Comparison of ENCODE assay signal across 24 cellular contexts in the genomic region with DNA sequence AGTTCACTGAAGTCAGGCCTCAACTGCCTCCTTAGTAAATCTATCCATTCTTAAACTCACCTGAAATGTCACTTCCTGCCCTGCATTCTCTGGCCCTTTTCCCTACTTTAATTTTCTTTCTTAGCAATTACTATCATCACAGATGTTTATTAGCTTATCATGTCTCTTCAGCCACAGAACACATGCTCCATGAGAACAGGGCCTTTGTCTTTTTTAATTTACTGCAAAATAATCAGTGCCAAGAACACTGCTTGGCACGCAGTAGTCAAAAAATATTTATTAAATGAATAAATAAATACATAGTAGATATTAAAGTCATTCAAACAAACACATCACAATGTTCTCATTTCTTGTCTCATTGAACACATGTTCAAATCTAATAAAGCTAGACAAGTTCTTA. TPM values are rescaled to one million over a fixed set of nuclear protein-coding genes. Genes with fewer than 3 reads are reported as not detected.
DNase-seq lines count a peak whose midpoint lies in the region; ATAC-seq and TF ChIP-seq lines count a peak whose summit lies in the region.
"Had no signal": no experiment of that assay in that cellular context is flagged by ENCODE, and none has a peak within 500 bp of the region (broad histone marks: within the 10 kb centered on the region; RNA-seq: fewer than 3 reads in every experiment).

No MANE protein-coding gene starts in this region.

- BruUV-seq in OCI-LY7 (replicated peaks; lab: Mats Ljungman, UMichigan): no TSS peak

- CTCF ChIA-PET in CD4-positive, alpha-beta memory T cell (lab: Charles Lee; ENCODE audit: partially characterized antibody): no interaction called here
- CTCF ChIA-PET in WTC11 (lab: Charles Lee) (no interaction called here), OCI-LY7 (lab: Charles Lee; ENCODE audit: unreplicated experiment) (no interaction called here)

- peak overlapping the region in 4 of 7 donors; percentile 5 to 85 (median 50) for H3K27ac Mint-ChIP-seq in CD4-positive, alpha-beta memory T cell
- H3K27ac Mint-ChIP-seq in GM23338 (peak overlapping the region; percentile 44), WTC11 (peak overlapping the region; percentile 41; the same call in 1 of the 2 replicates)
- H3K27ac Mint-ChIP-seq: B cell, HFFc6 had no signal

- no peak overlapping the region for H3K27ac ChIP-seq in CD4-positive, alpha-beta memory T cell (ENCODE audit: low read depth, low read length)
- H3K27ac ChIP-seq in GM23338 (ENCODE audit: low read depth) (no peak overlapping the region), prostate gland (peak overlapping the region; percentile 58 to 64), left lung (no peak overlapping the region), OCI-LY7 (ENCODE audit: low read depth, low read length, poor library complexity, severe bottlenecking) (no peak overlapping the region)
- H3K27ac ChIP-seq: C4-2B, GM23248, Peyer's patch had no signal

- H2AFZ ChIP-seq in GM23338 (no peak overlapping the region), OCI-LY7 (ENCODE audit: low read length) (no peak overlapping the region)
- H2AFZ ChIP-seq: GM23248 had no signal

- H3K9me3 ChIP-seq in CD4-positive, alpha-beta memory T cell (ENCODE audit: control insufficient read depth in 1 of 2, low read length in 2 of 2): no peaks in the 10 kb centered on the region
- H3K9me3 ChIP-seq in prostate gland: no peaks in the 10 kb centered on the region
- H3K9me3 ChIP-seq in left lung: no peaks in the 10 kb centered on the region
- H3K9me3 ChIP-seq in OCI-LY7 (ENCODE audit: low read length): no peaks in the 10 kb centered on the region
- H3K9me3 ChIP-seq: HAP-1, Peyer's patch had no signal

- peaks cover 46% of the 10 kb centered on the region for H3K36me3 ChIP-seq in CD4-positive, alpha-beta memory T cell (ENCODE audit: insufficient read depth, low read length)
- H3K36me3 ChIP-seq in GM23338 (ENCODE audit: insufficient read depth) (peaks cover 29% of the 10 kb centered on the region; the same call in 1 of the 2 replicates), prostate gland (peaks cover 0 to 6% of the 10 kb centered on the region in 2 donors), left lung (peaks cover 0 to 91% of the 10 kb centered on the region in 2 donors), OCI-LY7 (ENCODE audit: insufficient read depth, low read length) (peaks cover 71% of the 10 kb centered on the region)

- H3K4me3 ChIP-seq in CD4-positive, alpha-beta memory T cell (ENCODE audit: low read length in 2 of 2): no peak overlapping the region
- H3K4me3 ChIP-seq in GM23338: no peak overlapping the region
- no peak overlapping the region for H3K4me3 ChIP-seq in prostate gland
- no peak overlapping the region for H3K4me3 ChIP-seq in left lung
- H3K4me3 ChIP-seq in OCI-LY7 (ENCODE audit: low read depth, low read length, poor library complexity, severe bottlenecking): no peak overlapping the region
- H3K4me3 ChIP-seq: GM23248, HAP-1, Peyer's patch had no signal

- H3K4me3 Mint-ChIP-seq in CD4-positive, alpha-beta memory T cell: no peak overlapping the region
- no peak overlapping the region for H3K4me3 Mint-ChIP-seq in GM23338
- no peak overlapping the region for H3K4me3 Mint-ChIP-seq in WTC11
- H3K4me3 Mint-ChIP-seq: B cell, HFFc6 had no signal

- peaks cover 63 to 70% of the 10 kb centered on the region in 2 donors for H3K36me3 Mint-ChIP-seq in CD4-positive, alpha-beta memory T cell
- H3K36me3 Mint-ChIP-seq in GM23338 (ENCODE audit: low read depth): peaks cover 41% of the 10 kb centered on the region
- H3K36me3 Mint-ChIP-seq in WTC11: peaks cover 41% of the 10 kb centered on the region

- intact Hi-C loops in CD4-positive, alpha-beta memory T cell (cut with micrococcal nuclease): no loop called here
- intact Hi-C loops in prostate gland (cut with DNase I) (no loop called here), left lung (cut with DNase I) (no loop called here), OCI-LY7 (cut with micrococcal nuclease; ENCODE audit: unreplicated experiment) (no loop called here)

- no peaks in the 10 kb centered on the region for H3K27me3 ChIP-seq in CD4-positive, alpha-beta memory T cell (ENCODE audit: insufficient read depth, low read length)
- H3K27me3 ChIP-seq in GM23338 (ENCODE audit: insufficient read depth): no peaks in the 10 kb centered on the region
- no peaks in the 10 kb centered on the region for H3K27me3 ChIP-seq in prostate gland (replicated peaks; ENCODE audit: insufficient read depth)
- no peaks in the 10 kb centered on the region for H3K27me3 ChIP-seq in left lung
- H3K27me3 ChIP-seq: Peyer's patch had no signal

- H3K4me2 ChIP-seq in GM23338: no peak overlapping the region
- no peak overlapping the region for H3K4me2 ChIP-seq in OCI-LY7 (ENCODE audit: low read length)

- 30% methylated on average over 1 of the region's 1 CpG for WGBS in prostate gland

- TF ChIP-seq CTCF in GM23338 (conservative IDR thresholded peaks at IDR 0.05; ENCODE audit: low read depth in 2 of 2): no peak
- TF ChIP-seq CTCF in WTC11 (IDR thresholded peaks at IDR 0.05): no peak
- TF ChIP-seq CTCF in prostate gland (IDR thresholded peaks at IDR 0.05): no peak
- TF ChIP-seq CTCF in left lung (IDR thresholded peaks at IDR 0.05): no peak
- TF ChIP-seq CTCF in OCI-LY7 (conservative IDR thresholded peaks at IDR 0.05; ENCODE audit: low read length): no peak

- POLR2A ChIA-PET in CD4-positive, alpha-beta memory T cell (lab: Charles Lee; ENCODE audit: partially characterized antibody): no interaction called here
- POLR2A ChIA-PET in WTC11 (lab: Charles Lee) (no interaction called here), OCI-LY7 (lab: Charles Lee) (interaction anchor here (0.6 kb wide), 1 partner anchor 114 kb away, joined by 4 read pairs; no protein-coding TSS in a partner anchor)

- H3K79me2 ChIP-seq in GM23338 (replicated peaks; ENCODE audit: insufficient read depth) (no peaks in the 10 kb centered on the region), OCI-LY7 (ENCODE audit: insufficient read depth, low read depth, low read length) (no peaks in the 10 kb centered on the region)

- no peaks in the 10 kb centered on the region for H3K9me3 Mint-ChIP-seq in CD4-positive, alpha-beta memory T cell
- H3K9me3 Mint-ChIP-seq in GM23338 (no peaks in the 10 kb centered on the region), WTC11 (no peaks in the 10 kb centered on the region)
- H3K9me3 Mint-ChIP-seq: HFFc6 had no signal

- H3F3A ChIP-seq in GM23338 (replicated peaks; ENCODE audit: low read depth): no peaks in the 10 kb centered on the region

- TF ChIP-seq POLR2A in prostate gland (IDR thresholded peaks at IDR 0.05): no peak

- no peaks in the 10 kb centered on the region for H3K4me1 ChIP-seq in CD4-positive, alpha-beta memory T cell (ENCODE audit: insufficient read depth, low read length)
- H3K4me1 ChIP-seq in GM23338 (ENCODE audit: insufficient read depth): peaks cover 9% of the 10 kb centered on the region; the same call in 1 of the 2 replicates
- no peaks in the 10 kb centered on the region for H3K4me1 ChIP-seq in prostate gland (replicated peaks)
- no peaks in the 10 kb centered on the region for H3K4me1 ChIP-seq in left lung
- H3K4me1 ChIP-seq in OCI-LY7 (ENCODE audit: insufficient read depth, low read length, poor library complexity, severe bottlenecking): no peaks in the 10 kb centered on the region
- H3K4me1 ChIP-seq: HAP-1, Peyer's patch had no signal

- no peaks in the 10 kb centered on the region for H3K27me3 Mint-ChIP-seq in CD4-positive, alpha-beta memory T cell
- H3K27me3 Mint-ChIP-seq in GM23338 (ENCODE audit: insufficient read depth, low read depth, poor library complexity) (no peaks in the 10 kb centered on the region), WTC11 (ENCODE audit: low read depth) (no peaks in the 10 kb centered on the region)
- H3K27me3 Mint-ChIP-seq: B cell had no signal

- H3K4me1 Mint-ChIP-seq in CD4-positive, alpha-beta memory T cell: peaks cover 0 to 3% (median under 1%) of the 10 kb centered on the region in 4 donors
- H3K4me1 Mint-ChIP-seq in GM23338 (peaks cover 11% of the 10 kb centered on the region), WTC11 (peaks cover 12% of the 10 kb centered on the region)
- H3K4me1 Mint-ChIP-seq: B cell had no signal

- DNase-seq in CD4-positive, alpha-beta memory T cell: no peak
- DNase-seq in GM23338 (ENCODE audit: low spot score): no peak
- DNase-seq in WTC11 (ENCODE audit: low spot score): no peak
- DNase-seq in prostate gland (ENCODE audit: low spot score): peak; percentile 24
- DNase-seq in left lung: no peak
- DNase-seq in OCI-LY7 (ENCODE audit: low spot score): no peak
- DNase-seq: Calu3, DMS79 treated with DMSO at 0.1 percent for 48 hours, GM23248, HFFc6, KG1, NCI-H1092, NCI-H1417 treated with DMSO at 0.1 percent for 48 hours, NCI-H1694 treated with DMSO at 0.1 percent for 48 hours, NCI-H2081, NCI-H2227 treated with DMSO at 0.1 percent for 48 hours, NCI-H69, OCI-M1, Peyer's patch, SHP77 treated with DMSO at 0.1 percent for 48 hours had no signal

- H3K9me2 ChIP-seq in GM23338 (ENCODE audit: insufficient read depth) (no peaks in the 10 kb centered on the region), OCI-LY7 (ENCODE audit: insufficient read depth, low read length) (no peaks in the 10 kb centered on the region)

- ATAC-seq in GM23338 (no peak), WTC11 (no peak), left lung (no peak), GM21367 (IDR thresholded peaks at IDR 0.05; ENCODE audit: unreplicated experiment) (no peak)

- H4K20me1 ChIP-seq in GM23338 (replicated peaks; ENCODE audit: insufficient read depth) (no peaks in the 10 kb centered on the region), OCI-LY7 (ENCODE audit: insufficient read depth, low read length) (no peaks in the 10 kb centered on the region)

TF ChIP-seq in GM23338, 12 proteins besides CTCF, POLR2A, EP300 and RAD21 (continues in another document):
- TF ChIP-seq POLR2AphosphoS5 (IDR thresholded peaks at IDR 0.05; ENCODE audit: low read depth): no peak

RNA-seq across cellular contexts. Expression of a gene that starts 46.2 kb away (rescaled TPM):
- total RNA-seq in CD4-positive, alpha-beta memory T cell: 10 to 100 TPM; 94.6 to 99.9 TPM
- polyA plus RNA-seq in CD4-positive, alpha-beta memory T cell: 10 to 100 TPM; 46.4 to 48.0 TPM
- total RNA-seq in GM23338 (2014; rRNA removed; shearing (Covaris generic)): 65.3 and 75.1 TPM in 2 replicates
- polyA plus RNA-seq in GM23338 (2016; fragmentation: Nextera tagmentation; extraction: Ambion mirVana): 111 and 119 TPM in 2 replicates
- total RNA-seq in WTC11 (2021) (65.9 to 70.5 TPM (median 69.0 TPM) in 3 replicates), prostate gland (10 to 100 TPM; 44.9 to 73.9 TPM), left lung (10 to 100 TPM; 74.9 to 82.4 TPM), OCI-LY7 (2022) (73.9 and 81.2 TPM in 2 replicates)
- total RNA-seq in OCI-LY7 (2014; rRNA removed; shearing (Covaris generic)): 53.0 and 55.4 TPM in 2 replicates

RNA-seq across cellular contexts. Expression of a gene that starts 46.4 kb away (rescaled TPM):
- total RNA-seq in CD4-positive, alpha-beta memory T cell: 1 to 10 TPM; 6.8 to 7.4 TPM
- polyA plus RNA-seq in CD4-positive, alpha-beta memory T cell: 10 to 100 TPM; 10.0 to 13.2 TPM
- 23.2 and 25.1 TPM in 2 replicates for total RNA-seq in GM23338 (2014; rRNA removed; shearing (Covaris generic))
- 40.8 and 43.7 TPM in 2 replicates for polyA plus RNA-seq in GM23338 (2016; fragmentation: Nextera tagmentation; extraction: Ambion mirVana)
- 12.8 to 15.1 TPM (median 15.1 TPM) in 3 replicates for total RNA-seq in WTC11 (2021)
- 10 to 100 TPM in 1 of 2 donors, 1 to 10 TPM in 1; 7.3 to 23.3 TPM for total RNA-seq in prostate gland
- 1 to 10 TPM; 5.0 to 5.8 TPM for total RNA-seq in left lung
- total RNA-seq in OCI-LY7 (2014; rRNA removed; shearing (Covaris generic)): 4.1 and 5.9 TPM in 2 replicates
- 5.2 and 6.8 TPM in 2 replicates for total RNA-seq in OCI-LY7 (2022)

Comparison
In these comparisons a context has a peak if more than half of its experiments do, and no peak if none do; other contexts are left out.
1. H3K27ac ChIP-seq: peak in prostate gland (2 of 2); none in CD4-positive, alpha-beta memory T cell (single experiment), GM23338 (single experiment), left lung (0 of 2) and OCI-LY7 (single experiment).
2. Peak in every context shown above with its lines, with median percentiles within 50 percentile points of each other: H3K27ac Mint-ChIP-seq.